In genomic region chr17:68771867-68772515, GRCh38 we compare ENCODE assay signal across 8 cellular contexts.
DNase-seq lines count a peak whose midpoint lies in the region; ATAC-seq and TF ChIP-seq lines count a peak whose summit lies in the region.

No MANE protein-coding gene starts in this region.

- H3K4me3 ChIP-seq in heart right ventricle (peak overlapping the region in 7 of 10 donors; percentile 16 to 40 (median 31)), retinal pigment epithelial cell (ENCODE audit: low read length) (no peak overlapping the region)

- peaks cover 0 to 29% (median 22%) of the 10 kb centered on the region in 9 donors for H3K4me1 ChIP-seq in heart right ventricle

- no peaks in the 10 kb centered on the region for H3K36me3 ChIP-seq in heart right ventricle

- no peaks in the 10 kb centered on the region; the same call in 1 of the 2 replicates for H3K27me3 Mint-ChIP-seq in HFFc6 (ENCODE audit: insufficient read depth)
- peaks cover 3% of the 10 kb centered on the region for H3K27me3 Mint-ChIP-seq in activated T-helper 17 cell treated with anti-CD3 and anti-CD28 coated beads, Interleukin-2, amount 50 U/mL, for 72 hours

- peak overlapping the region in 8 of 10 donors; percentile 2 to 83 (median 64) for H3K27ac ChIP-seq in heart right ventricle

- no peak for DNase-seq in activated naive CD4-positive, alpha-beta T cell treated with anti-CD3 and anti-CD28 coated beads, Interleukin-2, amount 50 U/mL, for 72 hours (ENCODE audit: low spot score in 2 of 2)
- DNase-seq in activated naive CD4-positive, alpha-beta T cell treated with anti-CD3 and anti-CD28 coated beads, Interleukin-2, amount 50 U/mL, for 16 hours: no peak
- DNase-seq in HFFc6 (peak; percentile 51), NCI-H1694 (lab: John Stamatoyannopoulos, UW) (peak; percentile 75), heart right ventricle (peak in 1 of 2 donors; percentile 29), retinal pigment epithelial cell (ENCODE audit: low read depth) (no peak)
- DNase-seq in stimulated activated CD4-positive, alpha-beta T cell treated with anti-CD3 and anti-CD28 coated beads, Interleukin-4, amount 100 ng/mL, for 24 hours: no peak

- 29 to 36% methylated on average over 8 of the region's 8 CpGs for WGBS in heart right ventricle, 2 donors

- H3K4me1 Mint-ChIP-seq in HFFc6 (ENCODE audit: low read depth): peaks cover 27% of the 10 kb centered on the region
- H3K4me1 Mint-ChIP-seq in activated T-helper 17 cell treated with anti-CD3 and anti-CD28 coated beads, Interleukin-2, amount 50 U/mL, for 72 hours: no peaks in the 10 kb centered on the region

- H3K27ac Mint-ChIP-seq in activated naive CD4-positive, alpha-beta T cell treated with anti-CD3 and anti-CD28 coated beads, Interleukin-2, amount 50 U/mL, for 72 hours: no peak overlapping the region
- peak overlapping the region; percentile 42 for H3K27ac Mint-ChIP-seq in HFFc6
- H3K27ac Mint-ChIP-seq in activated T-helper 17 cell treated with anti-CD3 and anti-CD28 coated beads, Interleukin-2, amount 50 U/mL, for 72 hours: no peak overlapping the region

- H3K9me3 ChIP-seq in heart right ventricle: no peaks in the 10 kb centered on the region

- H3K36me3 Mint-ChIP-seq in activated naive CD4-positive, alpha-beta T cell treated with anti-CD3 and anti-CD28 coated beads, Interleukin-2, amount 50 U/mL, for 72 hours: no peaks in the 10 kb centered on the region
- H3K36me3 Mint-ChIP-seq in HFFc6 (ENCODE audit: low read depth): no peaks in the 10 kb centered on the region
- H3K36me3 Mint-ChIP-seq in activated T-helper 17 cell treated with anti-CD3 and anti-CD28 coated beads, Interleukin-2, amount 50 U/mL, for 72 hours (ENCODE audit: low read depth): no peaks in the 10 kb centered on the region

- no peaks in the 10 kb centered on the region for H3K27me3 ChIP-seq in heart right ventricle

- H3K4me3 Mint-ChIP-seq in HFFc6: peak overlapping the region; percentile 88
- H3K4me3 Mint-ChIP-seq in activated T-helper 17 cell treated with anti-CD3 and anti-CD28 coated beads, Interleukin-2, amount 50 U/mL, for 72 hours: peak overlapping the region; percentile 26

- TF ChIP-seq CTCF in HFFc6 (IDR thresholded peaks at IDR 0.05) (peak; percentile 81), heart right ventricle (IDR thresholded peaks at IDR 0.05) (peak; percentile 41 to 71 (median 69)), retinal pigment epithelial cell (conservative IDR thresholded peaks at IDR 0.05; ENCODE audit: low read depth, low read length) (peak; percentile 72)

- intact Hi-C loops in heart right ventricle (cut with DNase I): loop anchor here in 3 of 10 donors (5.0 to 10.0 kb wide), 3 partner anchors 203 to 465 kb away; no protein-coding TSS in a partner anchor

- H3K9me3 Mint-ChIP-seq in activated naive CD4-positive, alpha-beta T cell treated with anti-CD3 and anti-CD28 coated beads, Interleukin-2, amount 50 U/mL, for 72 hours: no peaks in the 10 kb centered on the region
- no peaks in the 10 kb centered on the region for H3K9me3 Mint-ChIP-seq in HFFc6
- no peaks in the 10 kb centered on the region for H3K9me3 Mint-ChIP-seq in activated T-helper 17 cell treated with anti-CD3 and anti-CD28 coated beads, Interleukin-2, amount 50 U/mL, for 72 hours

- ATAC-seq in activated naive CD4-positive, alpha-beta T cell treated with anti-CD3 and anti-CD28 coated beads, Interleukin-2, amount 50 U/mL, for 72 hours: peak; percentile 26 to 53
- peak; percentile 47 for ATAC-seq in activated T-helper 17 cell treated with anti-CD3 and anti-CD28 coated beads, Interleukin-2, amount 50 U/mL, for 72 hours (replicated peaks)
- peak; percentile 57 to 84 (median 76) for ATAC-seq in heart right ventricle

Comparison
In these comparisons a context has a peak if more than half of its experiments do, and no peak if none do; other contexts are left out.
1. DNase-seq: peak in HFFc6 (single experiment) and NCI-H1694 (single experiment); none in activated naive CD4-positive, alpha-beta T cell treated with anti-CD3 and anti-CD28 coated beads, Interleukin-2, amount 50 U/mL, for 72 hours (0 of 2), activated naive CD4-positive, alpha-beta T cell treated with anti-CD3 and anti-CD28 coated beads, Interleukin-2, amount 50 U/mL, for 16 hours (single experiment), retinal pigment epithelial cell (single experiment) and stimulated activated CD4-positive, alpha-beta T cell treated with anti-CD3 and anti-CD28 coated beads, Interleukin-4, amount 100 ng/mL, for 24 hours (single experiment).
2. Peak in every context shown above with its lines, with median percentiles within 50 percentile points of each other: ATAC-seq and CTCF ChIP-seq.